In genomic region chr9:110763568-110763967, GRCh38 we compare ENCODE assay signal across 34 cellular contexts.
"Had no signal": no experiment of that assay in that cellular context is flagged by ENCODE, and none has a peak within 500 bp of the region (broad histone marks: within the 10 kb centered on the region; RNA-seq: fewer than 3 reads in every experiment).

No MANE protein-coding gene starts in this region.

- H3K4me1 ChIP-seq: colonic mucosa, esophagus squamous epithelium, prostate gland had no signal

- H3K36me3 ChIP-seq: adrenal gland, ascending aorta, brain microvascular endothelial cell, colonic mucosa, esophagus squamous epithelium, gastroesophageal sphincter, neutrophil, ovary, prostate gland, tibial artery had no signal

- H3K4me1 Mint-ChIP-seq: activated CD4-positive, alpha-beta T cell treated with anti-CD3 and anti-CD28 coated beads for 36 hours; activated T-helper 17 cell treated with anti-CD3 and anti-CD28 coated beads, Interleukin-2, amount 50 U/mL, for 72 hours; natural killer cell had no signal

- DNase-seq: activated CD4-positive, alpha-beta T cell treated with anti-CD3 and anti-CD28 coated beads for 36 hours; activated CD4-positive, alpha-beta T cell treated with anti-CD3 and anti-CD28 coated beads, Interleukin-2, amount 50 U/mL, for 4 hours; activated CD8-positive, alpha-beta memory T cell treated with anti-CD3 and anti-CD28 coated beads for 24 hours; activated CD8-positive, alpha-beta memory T cell treated with anti-CD3 and anti-CD28 coated beads, Interleukin-2, amount 50 U/mL, for 4 hours; activated naive CD4-positive, alpha-beta T cell; activated T-cell treated with anti-CD3 and anti-CD28 coated beads, Interleukin-2, amount 50 U/mL, for 24 hours; adrenal gland; brain microvascular endothelial cell; colonic mucosa; dorsolateral prefrontal cortex; effector memory CD8-positive, alpha-beta T cell; esophagus squamous epithelium; head of caudate nucleus; hypothalamus; natural killer cell; ovary; stimulated activated CD4-positive, alpha-beta T cell treated with anti-CD3 and anti-CD28 coated beads, Interleukin-12 subunit alpha, Interleukin-12 subunit beta, amount 100 ng/mL, for 4 hours; stimulated activated CD4-positive, alpha-beta T cell treated with anti-CD3 and anti-CD28 coated beads, Interleukin-4, amount 100 ng/mL, for 4 hours; substantia nigra; T1000; tibial artery had no signal

- H3K9me3 ChIP-seq: adrenal gland, ascending aorta, colonic mucosa, esophagus squamous epithelium, gastroesophageal sphincter, neutrophil, ovary, prostate gland, tibial artery had no signal

- H3K27me3 ChIP-seq: adrenal gland, ascending aorta, brain microvascular endothelial cell, colonic mucosa, dorsolateral prefrontal cortex, esophagus squamous epithelium, gastroesophageal sphincter, neutrophil, ovary, tibial artery had no signal

- H3K4me3 Mint-ChIP-seq: activated CD4-positive, alpha-beta T cell treated with anti-CD3 and anti-CD28 coated beads for 36 hours; activated naive CD8-positive, alpha-beta T cell; activated T-cell treated with anti-CD3 and anti-CD28 coated beads, Interleukin-2, amount 50 U/mL, for 24 hours; activated T-helper 17 cell treated with anti-CD3 and anti-CD28 coated beads, Interleukin-2, amount 50 U/mL, for 72 hours; effector memory CD8-positive, alpha-beta T cell; natural killer cell; stimulated activated naive CD8-positive, alpha-beta T cell treated with anti-CD3 and anti-CD28 coated beads, Interleukin-15, Interleukin-2, amounts not matched to agents 100 ng/mL and 50 ng/mL, for 24 hours; T-helper 1 cell treated with Interleukin-12 subunit alpha and Interleukin-12 subunit beta and Interleukin-4 antibody, amounts not matched to agents 30 μg/mL and 1 μg/mL, for 36 hours; WTC11 had no signal

- FAIRE-seq: endothelial cell of umbilical vein, islet of Langerhans had no signal

- H3K36me3 Mint-ChIP-seq: activated naive CD8-positive, alpha-beta T cell; natural killer cell; WTC11 had no signal

- H3K27ac ChIP-seq: adrenal gland, ascending aorta, brain microvascular endothelial cell, colonic mucosa, esophagus squamous epithelium, gastroesophageal sphincter, neutrophil, ovary, prostate gland, tibial artery had no signal

- ATAC-seq: activated CD4-positive, alpha-beta T cell treated with anti-CD3 and anti-CD28 coated beads for 36 hours; activated T-helper 17 cell treated with anti-CD3 and anti-CD28 coated beads, Interleukin-2, amount 50 U/mL, for 72 hours; effector memory CD8-positive, alpha-beta T cell; gastroesophageal sphincter; left lobe of liver; natural killer cell; WTC11 had no signal

- H3K4me3 ChIP-seq: adrenal gland, ascending aorta, colonic mucosa, dorsolateral prefrontal cortex, esophagus squamous epithelium, gastroesophageal sphincter, lung, ovary, prostate gland, tibial artery had no signal

- H3K27ac Mint-ChIP-seq: activated CD4-positive, alpha-beta T cell treated with anti-CD3 and anti-CD28 coated beads for 36 hours; activated naive CD8-positive, alpha-beta T cell; activated T-cell treated with anti-CD3 and anti-CD28 coated beads, Interleukin-2, amount 50 U/mL, for 24 hours; activated T-helper 17 cell treated with anti-CD3 and anti-CD28 coated beads, Interleukin-2, amount 50 U/mL, for 72 hours; effector memory CD8-positive, alpha-beta T cell; natural killer cell; stimulated activated naive CD8-positive, alpha-beta T cell treated with anti-CD3 and anti-CD28 coated beads, Interleukin-15, Interleukin-2, amounts not matched to agents 100 ng/mL and 50 ng/mL, for 24 hours; T-helper 1 cell treated with Interleukin-12 subunit alpha and Interleukin-12 subunit beta and Interleukin-4 antibody, amounts not matched to agents 30 μg/mL and 1 μg/mL, for 36 hours; WTC11 had no signal

- H3K27me3 Mint-ChIP-seq: activated naive CD8-positive, alpha-beta T cell; activated T-cell treated with anti-CD3 and anti-CD28 coated beads, Interleukin-2, amount 50 U/mL, for 24 hours; activated T-helper 17 cell treated with anti-CD3 and anti-CD28 coated beads, Interleukin-2, amount 50 U/mL, for 72 hours; effector memory CD8-positive, alpha-beta T cell; stimulated activated naive CD8-positive, alpha-beta T cell treated with anti-CD3 and anti-CD28 coated beads, Interleukin-15, Interleukin-2, amounts not matched to agents 100 ng/mL and 50 ng/mL, for 24 hours had no signal

- H3K9me3 Mint-ChIP-seq: activated T-helper 17 cell treated with anti-CD3 and anti-CD28 coated beads, Interleukin-2, amount 50 U/mL, for 72 hours; stimulated activated naive CD8-positive, alpha-beta T cell treated with anti-CD3 and anti-CD28 coated beads, Interleukin-15, Interleukin-2, amounts not matched to agents 100 ng/mL and 50 ng/mL, for 24 hours; T-helper 1 cell treated with Interleukin-12 subunit alpha and Interleukin-12 subunit beta and Interleukin-4 antibody, amounts not matched to agents 30 μg/mL and 1 μg/mL, for 36 hours had no signal
